In genomic region chr1:97792655-97793054, GRCh38 we compare ENCODE assay signal across 19 cellular contexts.
DNase-seq lines count a peak whose midpoint lies in the region; ATAC-seq, FAIRE-seq and TF ChIP-seq lines count a peak whose summit lies in the region.
"Had no signal": no experiment of that assay in that cellular context is flagged by ENCODE, and none has a peak within 500 bp of the region (broad histone marks: within the 10 kb centered on the region; RNA-seq: fewer than 3 reads in every experiment).

No MANE protein-coding gene starts in this region.

- no peak overlapping the region for H2AK5ac ChIP-seq in IMR-90 (ENCODE audit: low read depth, low read length)

- DNase-seq in activated naive CD4-positive, alpha-beta T cell (lab: John Stamatoyannopoulos, UW): no peak
- DNase-seq in A549 (ENCODE audit: low read depth in 1 of 2, low spot score in 1 of 2) (no peak), IMR-90 (no peak), K562 (ENCODE audit: extremely low read depth in 1 of 4, low spot score in 3 of 4) (no peak), amygdala (lab: John Stamatoyannopoulos, UW) (no peak), NCI-H748 treated with DMSO at 0.1 percent for 48 hours (lab: John Stamatoyannopoulos, UW) (no peak)
- DNase-seq: 8988T; C1 segment of cervical spinal cord; Caco-2; CD8-positive, alpha-beta T cell; DMS153; EL; GDM1; HFFc6 had no signal

- no peak for ATAC-seq in A549
- no peak for ATAC-seq in IMR-90 (ENCODE audit: low read depth)
- ATAC-seq in K562: no peak
- ATAC-seq: CD8-positive, alpha-beta T cell; GM23338 had no signal

- H2BK20ac ChIP-seq in IMR-90 (ENCODE audit: low read depth, low read length): no peak overlapping the region

- no peak overlapping the region for H3K14ac ChIP-seq in IMR-90 (replicated peaks; ENCODE audit: low read depth, low read length)

- peaks cover 39% of the 10 kb centered on the region for H3K4me1 Mint-ChIP-seq in activated naive CD4-positive, alpha-beta T cell treated with anti-CD3 and anti-CD28 coated beads, Interleukin-2, amount 50 U/mL, for 24 hours
- H3K4me1 Mint-ChIP-seq: GM23338 had no signal

- H4K20me1 ChIP-seq in IMR-90 (ENCODE audit: insufficient read depth, low read length) (no peaks in the 10 kb centered on the region), K562 (replicated peaks; ENCODE audit: control insufficient read depth, insufficient read depth, low read length) (no peaks in the 10 kb centered on the region)

- H3K4me1 ChIP-seq in A549 (peaks cover 10% of the 10 kb centered on the region), IMR-90 (ENCODE audit: control insufficient read depth, insufficient read depth, low read length) (no peaks in the 10 kb centered on the region), K562 (replicated peaks in 1 of 2; ENCODE audit: control insufficient read depth in 2 of 2, insufficient read depth in 2 of 2, low read length in 2 of 2) (no peaks in the 10 kb centered on the region)
- H3K4me1 ChIP-seq: Caco-2, HAP-1 had no signal

- TF ChIP-seq EP300 in A549 (IDR thresholded peaks at IDR 0.05) (no peak), K562 (IDR thresholded peaks at IDR 0.05; ENCODE audit: low read length) (no peak)

- peak overlapping the region; percentile 27 for H3K27ac Mint-ChIP-seq in activated naive CD4-positive, alpha-beta T cell treated with anti-CD3 and anti-CD28 coated beads, Interleukin-2, amount 50 U/mL, for 24 hours
- H3K27ac Mint-ChIP-seq: CD8-positive, alpha-beta T cell; GM23338; HFFc6 had no signal

- intact Hi-C loops in IMR-90 (cut with micrococcal nuclease) (no loop called here), K562 (cut with micrococcal nuclease) (no loop called here)

- H4K91ac ChIP-seq in IMR-90 (ENCODE audit: insufficient read depth, low read depth, low read length): no peak overlapping the region

- dilution Hi-C loops in IMR-90 (cut with HindIII; ENCODE audit: low sequenced_read_pairs, unreplicated experiment): no loop called here

- H3K4me2 ChIP-seq in A549 (no peak overlapping the region), IMR-90 (ENCODE audit: low read depth, low read length) (no peak overlapping the region), K562 (ENCODE audit: insufficient read depth, low read length) (no peak overlapping the region)
- H3K4me2 ChIP-seq: GM23338 had no signal

- no peaks in the 10 kb centered on the region for H3K79me2 ChIP-seq in K562 (ENCODE audit: control insufficient read depth, insufficient read depth, low read length)

- TF ChIP-seq POLR2A in A549 (IDR thresholded peaks at IDR 0.05; ENCODE audit: low read length) (no peak), IMR-90 (IDR thresholded peaks at IDR 0.05; ENCODE audit: low read depth, low read length) (no peak), K562 (conservative IDR thresholded peaks at IDR 0.05) (no peak)

- H2AK9ac ChIP-seq in IMR-90 (replicated peaks; ENCODE audit: low read depth, low read length, poor library complexity): no peak overlapping the region

- H3K4ac ChIP-seq in IMR-90 (ENCODE audit: low read depth, low read length): no peak overlapping the region

- H3K4me3 Mint-ChIP-seq in activated naive CD4-positive, alpha-beta T cell treated with anti-CD3 and anti-CD28 coated beads, Interleukin-2, amount 50 U/mL, for 24 hours: no peak overlapping the region
- H3K4me3 Mint-ChIP-seq: CD8-positive, alpha-beta T cell; GM23338; HFFc6 had no signal

- no peak for TF ChIP-seq CTCF in A549 (IDR thresholded peaks at IDR 0.05)
- no peak for TF ChIP-seq CTCF in IMR-90 (conservative IDR thresholded peaks at IDR 0.05; ENCODE audit: low read depth, low read length)
- no peak for TF ChIP-seq CTCF in K562 (IDR thresholded peaks at IDR 0.05 in 2 of 3, conservative IDR thresholded peaks at IDR 0.05 in 1 of 3; ENCODE audit: insufficient read depth in 2 of 3, low read depth in 1 of 3, low read length in 3 of 3)

- no peak overlapping the region for H3K27ac ChIP-seq in A549
- no peak overlapping the region for H3K27ac ChIP-seq in IMR-90 (ENCODE audit: insufficient read depth, low read length)
- no peak overlapping the region for H3K27ac ChIP-seq in K562 (ENCODE audit: extremely low read depth, low read depth, low read length)

- no peak overlapping the region for H2BK5ac ChIP-seq in IMR-90 (ENCODE audit: low read depth, low read length, poor library complexity, severe bottlenecking)

- TF ChIP-seq RAD21 in A549 (conservative IDR thresholded peaks at IDR 0.05 in 1 of 2, IDR thresholded peaks at IDR 0.05 in 1 of 2) (no peak), IMR-90 (IDR thresholded peaks at IDR 0.05; ENCODE audit: low read length) (no peak), K562 (CRISPR knock-in tag; conservative IDR thresholded peaks at IDR 0.05 in 1 of 2, IDR thresholded peaks at IDR 0.05 in 1 of 2) (no peak)

- H3K36me3 ChIP-seq in IMR-90 (ENCODE audit: control insufficient read depth, insufficient read depth, low read length) (no peaks in the 10 kb centered on the region), K562 (ENCODE audit: control insufficient read depth, insufficient read depth, low read length) (no peaks in the 10 kb centered on the region)
- H3K36me3 ChIP-seq: HAP-1 had no signal

- no peaks in the 10 kb centered on the region for H3K9me3 Mint-ChIP-seq in activated naive CD4-positive, alpha-beta T cell treated with anti-CD3 and anti-CD28 coated beads, Interleukin-2, amount 50 U/mL, for 24 hours
- H3K9me3 Mint-ChIP-seq: CD8-positive, alpha-beta T cell; GM23338; HFFc6 had no signal

- FAIRE-seq in A549 (lab: Jason Lieb, UNC) (no peak), K562 (lab: Jason Lieb, UNC) (no peak)
- FAIRE-seq: GM12891, GM18507 had no signal

- POLR2A ChIA-PET in A549 (lab: Yijun Ruan, JAX): no interaction called here
- POLR2A ChIA-PET in IMR-90 (lab: Charles Lee; ENCODE audit: unreplicated experiment): no interaction called here
- POLR2A ChIA-PET in K562 (lab: Yijun Ruan, JAX): no interaction called here

- in situ Hi-C loops in IMR-90 (cut with MboI; ENCODE audit: low sequenced_read_pairs) (loop anchor here (25.0 kb wide), 1 partner anchor 830 kb away; no protein-coding TSS in a partner anchor), K562 (cut with MboI) (no loop called here)

- H2BK120ac ChIP-seq in IMR-90 (ENCODE audit: low read depth, low read length): no peak overlapping the region

- no TSS peak for BruUV-seq in IMR-90 (replicated peaks; lab: Mats Ljungman, UMichigan)
- BruUV-seq in K562 (replicated peaks; lab: Mats Ljungman, UMichigan): no TSS peak

- H3K9me3 ChIP-seq in A549: no peaks in the 10 kb centered on the region
- H3K9me3 ChIP-seq in IMR-90 (ENCODE audit: control insufficient read depth, insufficient read depth, low read length): no peaks in the 10 kb centered on the region
- no peaks in the 10 kb centered on the region for H3K9me3 ChIP-seq in K562 (replicated peaks; ENCODE audit: control insufficient read depth, insufficient read depth, low read depth, low read length)
- H3K9me3 ChIP-seq: Caco-2, HAP-1 had no signal

- peaks cover 7% of the 10 kb centered on the region for H3K36me3 Mint-ChIP-seq in activated naive CD4-positive, alpha-beta T cell treated with anti-CD3 and anti-CD28 coated beads, Interleukin-2, amount 50 U/mL, for 24 hours

- H3K56ac ChIP-seq in IMR-90 (ENCODE audit: extremely low read depth, insufficient read depth, low read length): no peak overlapping the region

- H3K23ac ChIP-seq in IMR-90 (ENCODE audit: low read depth, low read length): no peak overlapping the region

- no peak overlapping the region for H4K5ac ChIP-seq in IMR-90 (ENCODE audit: low read depth, low read length)

- H3K4me3 ChIP-seq in A549 (no peak overlapping the region), IMR-90 (ENCODE audit: insufficient read depth, low read depth, low read length) (no peak overlapping the region), K562 (no peak overlapping the region)
- H3K4me3 ChIP-seq: GM23338, HAP-1 had no signal

- no peaks in the 10 kb centered on the region for H3K27me3 Mint-ChIP-seq in activated naive CD4-positive, alpha-beta T cell treated with anti-CD3 and anti-CD28 coated beads, Interleukin-2, amount 50 U/mL, for 24 hours

- H3K18ac ChIP-seq in IMR-90 (ENCODE audit: low read depth, low read length): no peak overlapping the region

- WGBS in A549 (ENCODE audit: missing lambda C conversion rate): 82% methylated on average over 4 of the region's 4 CpGs
- 67% methylated on average over 1 of the region's 4 CpGs; no CpG with 5 or more reads in 1 of the 2 experiments for WGBS in IMR-90 (ENCODE audit: extremely low coverage in 2 of 2, insufficient read length in 1 of 2), 2 experiments
- WGBS in K562 (ENCODE audit: insufficient coverage, low coverage, missing lambda C conversion rate): 2% methylated on average over 4 of the region's 4 CpGs

- no peak overlapping the region for H2BK15ac ChIP-seq in IMR-90 (ENCODE audit: low read depth, low read length)

- H2AFZ ChIP-seq in IMR-90 (replicated peaks; ENCODE audit: low read length, poor library complexity) (no peak overlapping the region), K562 (ENCODE audit: low read depth, low read length) (no peak overlapping the region)
- H2AFZ ChIP-seq: GM23338 had no signal

- CTCF ChIA-PET in A549 (lab: Yijun Ruan, JAX): no interaction called here
- CTCF ChIA-PET in IMR-90 (lab: Yijun Ruan, JAX): no interaction called here
- CTCF ChIA-PET in K562 (lab: Yijun Ruan, JAX; ENCODE audit: low intra/inter-chr PET ratio): no interaction called here

- H3K27me3 ChIP-seq in IMR-90 (ENCODE audit: control insufficient read depth, insufficient read depth, low read length) (no peaks in the 10 kb centered on the region), K562 (ENCODE audit: control insufficient read depth in 2 of 2, insufficient read depth in 2 of 2, low read length in 2 of 2) (no peaks in the 10 kb centered on the region)

- H3K9ac ChIP-seq in IMR-90 (ENCODE audit: low read depth, low read length): no peak overlapping the region
- no peak overlapping the region for H3K9ac ChIP-seq in K562 (ENCODE audit: insufficient read depth in 1 of 2, low read depth in 2 of 2, low read length in 2 of 2)

- H3K79me1 ChIP-seq in IMR-90 (ENCODE audit: low read depth in 1 of 2, low read length in 2 of 2): peaks cover 0 to 11% of the 10 kb centered on the region in 2 experiments; a peak in 1 of 4 replicates

- H3K9me1 ChIP-seq in IMR-90 (ENCODE audit: insufficient read depth, low read length): no peaks in the 10 kb centered on the region
- H3K9me1 ChIP-seq in K562 (ENCODE audit: control insufficient read depth, insufficient read depth, low read length): no peaks in the 10 kb centered on the region

- no peak overlapping the region for H4K8ac ChIP-seq in IMR-90 (ENCODE audit: low read depth in 2 of 2, low read length in 2 of 2)

TF ChIP-seq in A549, 52 proteins besides CTCF, POLR2A, EP300 and RAD21 (continues in another document):
- TF ChIP-seq ZNF302 (CRISPR knock-in tag; IDR thresholded peaks at IDR 0.05): no peak
- TF ChIP-seq KDM5A (IDR thresholded peaks at IDR 0.05): no peak
- no peak for TF ChIP-seq PHF8 (IDR thresholded peaks at IDR 0.05; ENCODE audit: borderline replicate concordance, low read depth)

TF ChIP-seq in IMR-90, 13 proteins besides CTCF, POLR2A, EP300 and RAD21 (continues in another document):
- TF ChIP-seq BHLHE40 (IDR thresholded peaks at IDR 0.05; ENCODE audit: low read depth, low read length) (no peak), SMC3 (IDR thresholded peaks at IDR 0.05; ENCODE audit: low read depth, low read length) (no peak)

TF ChIP-seq in K562, 482 proteins besides CTCF, POLR2A, EP300 and RAD21 (continues in another document):
- TF ChIP-seq FOXK2 (conservative IDR thresholded peaks at IDR 0.05 in 1 of 2, IDR thresholded peaks at IDR 0.05 in 1 of 2; ENCODE audit: low read depth in 2 of 2): no peak
- no peak for TF ChIP-seq SIRT6 (IDR thresholded peaks at IDR 0.05; ENCODE audit: low read depth, low read length)
- no peak for TF ChIP-seq MEF2D (tag; conservative IDR thresholded peaks at IDR 0.05; ENCODE audit: low read depth)
